9 cellular contexts compared by ENCODE assay signal in genomic region chr20:36522412-36522811, GRCh38. TPM values are rescaled to one million over a fixed set of nuclear protein-coding genes. Genes with fewer than 3 reads are reported as not detected.
DNase-seq lines count a peak whose midpoint lies in the region; ATAC-seq and TF ChIP-seq lines count a peak whose summit lies in the region.
"Not testable (repeated sequence)": the region's sequence is repeated elsewhere in the genome, so short reads cannot be mapped to it uniquely, and the experiment has no call there.
"Had no signal": no experiment of that assay in that cellular context is flagged by ENCODE, and none has a peak within 500 bp of the region (broad histone marks: within the 10 kb centered on the region; RNA-seq: fewer than 3 reads in every experiment).

No MANE protein-coding gene starts in this region.

- H3K27me3 ChIP-seq in BLaER1 treated with 17β-estradiol and CSF1 and Interleukin-3, amounts not matched to agents 10 nM and 100 nM; esophagus muscularis mucosa; sigmoid colon; tibial artery: not testable (repeated sequence)

- not testable (repeated sequence) for H3K4me3 ChIP-seq in BLaER1 treated with 17β-estradiol and CSF1 and Interleukin-3, amounts not matched to agents 10 nM and 100 nM; coronary artery; esophagus muscularis mucosa; sigmoid colon; tibial artery

- intact Hi-C loops in esophagus muscularis mucosa (cut with DNase I); sigmoid colon (cut with DNase I); tibial artery (cut with DNase I; ENCODE audit: low total_unique reads): not testable (repeated sequence)

- not testable (repeated sequence) for TF ChIP-seq CTCF in brain (conservative IDR thresholded peaks at IDR 0.05); coronary artery (IDR thresholded peaks at IDR 0.05); esophagus muscularis mucosa (IDR thresholded peaks at IDR 0.05); sigmoid colon (IDR thresholded peaks at IDR 0.05); tibial artery (IDR thresholded peaks at IDR 0.05)

- ATAC-seq in T-helper 17 cell; naive B cell (ENCODE audit: low read depth in 2 of 2): not testable (repeated sequence)

- not testable (repeated sequence) for TF ChIP-seq EP300 in esophagus muscularis mucosa (IDR thresholded peaks at IDR 0.05); sigmoid colon (IDR thresholded peaks at IDR 0.05)

- not testable (repeated sequence) for H3K4me3 Mint-ChIP-seq in T-helper 17 cell, brain, naive B cell

- H3K4me2 ChIP-seq in BLaER1 treated with 17β-estradiol and CSF1 and Interleukin-3, amounts not matched to agents 10 nM and 100 nM = peak overlapping the region in 8 of 11 experiments; percentile 42 to 89 (median 68); a peak in 14 of 22 replicates

- not testable (repeated sequence) for H3K27me3 Mint-ChIP-seq in T-helper 17 cell, brain, naive B cell

- H4K20me1 ChIP-seq in BLaER1 treated with 17β-estradiol and CSF1 and Interleukin-3, amounts not matched to agents 10 nM and 100 nM = peaks cover 0 to 54% (median 5%) of the 10 kb centered on the region in 11 experiments; a peak in 7 of 22 replicates

- H3K4me1 Mint-ChIP-seq in T-helper 17 cell, brain: not testable (repeated sequence)
- peaks cover 0 to 29% (median 12%) of the 10 kb centered on the region in 3 donors for H3K4me1 Mint-ChIP-seq in naive B cell

- not testable (repeated sequence) for DNase-seq in T-helper 17 cell; coronary artery (ENCODE audit: low spot score); esophagus muscularis mucosa (ENCODE audit: extremely low spot score); naive B cell; sigmoid colon
- peak in 1 of 2 donors; percentile 25 for DNase-seq in tibial artery

- H3K9me3 Mint-ChIP-seq in brain, naive B cell: not testable (repeated sequence)

- WGBS in esophagus muscularis mucosa = 88% methylated on average over 7 of the region's 7 CpGs
- 95% methylated on average over 7 of the region's 7 CpGs for whole genome bisulfite sequencing in sigmoid colon, 2 donors

- H3K9ac ChIP-seq in BLaER1 treated with 17β-estradiol and CSF1 and Interleukin-3, amounts not matched to agents 10 nM and 100 nM = not testable (repeated sequence)

- H3K27ac ChIP-seq in BLaER1 treated with 17β-estradiol and CSF1 and Interleukin-3, amounts not matched to agents 10 nM and 100 nM = peak overlapping the region in 3 of 11 experiments; percentile 44 to 71 (median 56); a peak in 2 of 22 replicates
- H3K27ac ChIP-seq in coronary artery = peak overlapping the region; percentile 24 to 61
- peak overlapping the region; percentile 21 to 81 (median 55) for H3K27ac ChIP-seq in esophagus muscularis mucosa (replicated peaks in 1 of 4)
- H3K27ac ChIP-seq in sigmoid colon = peak overlapping the region; percentile 11 to 30 (median 18)
- peak overlapping the region; percentile 19 to 55 for H3K27ac ChIP-seq in tibial artery

- H3K27ac Mint-ChIP-seq in T-helper 17 cell (peak overlapping the region; percentile 71), brain (peak overlapping the region in 3 of 5 experiments; percentile 21 to 78 (median 63)), naive B cell (peak overlapping the region in 4 of 6 donors; percentile 9 to 87 (median 70))

- not testable (repeated sequence) for H3K9me3 ChIP-seq in BLaER1 treated with 17β-estradiol and CSF1 and Interleukin-3, amounts not matched to agents 10 nM and 100 nM (replicated peaks in 1 of 11); T-helper 17 cell (ENCODE audit: control insufficient read depth, low read length, poor library complexity, severe bottlenecking); esophagus muscularis mucosa; sigmoid colon; tibial artery

- H3K36me3 ChIP-seq in BLaER1 treated with 17β-estradiol and CSF1 and Interleukin-3, amounts not matched to agents 10 nM and 100 nM = peaks cover 73 to 99% (median 87%) of the 10 kb centered on the region in 11 experiments
- peaks cover 17 to 86% (median 77%) of the 10 kb centered on the region in 4 donors for H3K36me3 ChIP-seq in esophagus muscularis mucosa
- H3K36me3 ChIP-seq in sigmoid colon = peaks cover 17 to 63% (median 41%) of the 10 kb centered on the region in 4 donors
- peaks cover 42 to 80% (median 75%) of the 10 kb centered on the region in 3 donors for H3K36me3 ChIP-seq in tibial artery

- H3K4me1 ChIP-seq in BLaER1 treated with 17β-estradiol and CSF1 and Interleukin-3, amounts not matched to agents 10 nM and 100 nM = peaks cover 11 to 38% (median 27%) of the 10 kb centered on the region in 10 experiments
- H3K4me1 ChIP-seq in esophagus muscularis mucosa = peaks cover 0 to 68% (median 62%) of the 10 kb centered on the region in 4 donors
- H3K4me1 ChIP-seq in sigmoid colon = peaks cover 0 to 61% (median 46%) of the 10 kb centered on the region in 4 donors
- peaks cover 0 to 48% (median 16%) of the 10 kb centered on the region in 4 donors for H3K4me1 ChIP-seq in tibial artery

- TF ChIP-seq POLR2A in esophagus muscularis mucosa (IDR thresholded peaks at IDR 0.05; ENCODE audit: low read depth); sigmoid colon (IDR thresholded peaks at IDR 0.05): not testable (repeated sequence)

- not testable (repeated sequence) for H3K36me3 Mint-ChIP-seq in T-helper 17 cell (ENCODE audit: low read depth); naive B cell
- peaks cover 76% of the 10 kb centered on the region for H3K36me3 Mint-ChIP-seq in brain

RNA-seq across cellular contexts. Expression of gene MYL9, which starts 18.9 kb away (rescaled TPM):
- 100 to 1,000 TPM in 1 of 2 donors, 1 to 10 TPM in 1; 3.4 to 125 TPM for total RNA-seq in T-helper 17 cell
- polyA plus RNA-seq in brain (ENCODE audit: insufficient read depth, low read depth, low replicate concordance) = 52.8 TPM
- 1,000 to 10,000 TPM; 2,169 to 3,466 (median 2,516) TPM for total RNA-seq in esophagus muscularis mucosa
- 1 to 10 TPM in 2 of 6 donors, under 1 TPM in 4; 0.13 to 2.5 (median 0.78) TPM for polyA plus RNA-seq in naive B cell (ENCODE audit: low read depth in 6 of 6)
- total RNA-seq in sigmoid colon = 1,000 to 10,000 TPM; 1,167 to 2,082 (median 1,738) TPM
- 100 to 1,000 TPM in 2 of 3 donors, 10 to 100 TPM in 1; 26.4 to 168 (median 105) TPM for polyA plus RNA-seq in sigmoid colon
- total RNA-seq: CD4-positive, alpha-beta memory T cell had no signal
- polyA plus RNA-seq: CD4-positive, alpha-beta memory T cell had no signal

RNA-seq across cellular contexts. Expression of gene TGIF2, which starts 51.0 kb away (rescaled TPM):
- 10 to 100 TPM; 32.8 to 38.5 TPM for total RNA-seq in T-helper 17 cell
- 1.9 TPM for polyA plus RNA-seq in brain (ENCODE audit: insufficient read depth, low read depth, low replicate concordance)
- 10 to 100 TPM in 2 of 4 donors, 1 to 10 TPM in 2; 5.8 to 18.5 (median 10.6) TPM for total RNA-seq in esophagus muscularis mucosa
- polyA plus RNA-seq in naive B cell (ENCODE audit: low read depth in 6 of 6) = 10 to 100 TPM; 33.3 to 50.5 (median 39.9) TPM
- 10 to 100 TPM in 3 of 4 donors, 1 to 10 TPM in 1; 8.9 to 13.6 (median 11.1) TPM for total RNA-seq in sigmoid colon
- polyA plus RNA-seq in sigmoid colon = 10 to 100 TPM in 1 of 3 donors, 1 to 10 TPM in 2; 2.1 to 10.0 (median 2.4) TPM

Comparison
In these comparisons a context has a peak if more than half of its experiments do, and no peak if none do; other contexts are left out.
1. RNA of gene MYL9, which starts 18.9 kb away (total RNA-seq): 2,169 to 3,466 TPM in esophagus muscularis mucosa and 1,167 to 2,082 TPM in sigmoid colon; 3.4 to 125 TPM in T-helper 17 cell; every median in the first group is over 4 times any median in the second.
2. Peak in every context shown above with its lines, with median percentiles within 50 percentile points of each other: H3K27ac Mint-ChIP-seq.